Comparison of ENCODE assay signal across 20 cellular contexts in genomic region chr15:40981186-40981585, GRCh38. TPM values are rescaled to one million over a fixed set of nuclear protein-coding genes. Genes with fewer than 3 reads are reported as not detected.
DNase-seq lines count a peak whose midpoint lies in the region; ATAC-seq and TF ChIP-seq lines count a peak whose summit lies in the region.
"Had no signal": no experiment of that assay in that cellular context is flagged by ENCODE, and none has a peak within 500 bp of the region (broad histone marks: within the 10 kb centered on the region; RNA-seq: fewer than 3 reads in every experiment).

No MANE protein-coding gene starts in this region.

- CTCF ChIA-PET in CD8-positive, alpha-beta T cell (lab: Charles Lee), result interaction anchor here (0.8 to 0.9 kb wide), 2 partner anchors 37 to 39 kb away, joined by 3 to 4 read pairs; no protein-coding TSS in a partner anchor

- WGBS in GM23248 (ENCODE audit: low coverage in 1 of 2, low lambda C conversion rate in 2 of 2, missing lambda C conversion rate in 2 of 2), 2 experiments, result 42 to 57% methylated on average over 3 of the region's 3 CpGs
- 92% methylated on average over 3 of the region's 3 CpGs for WGBS in smooth muscle cell (ENCODE audit: low lambda C conversion rate)

- H3F3A ChIP-seq in GM23248 (ENCODE audit: insufficient read depth), result peaks cover 36% of the 10 kb centered on the region
- H3F3A ChIP-seq in smooth muscle cell (ENCODE audit: low read depth), result no peaks in the 10 kb centered on the region

- H3K9ac ChIP-seq in GM23248 (no peak overlapping the region), smooth muscle cell (ENCODE audit: low read depth) (no peak overlapping the region)
- H3K9ac ChIP-seq: BLaER1 had no signal

- H3K9me3 ChIP-seq in CD8-positive, alpha-beta T cell (ENCODE audit: low read length), result no peaks in the 10 kb centered on the region
- H3K9me3 ChIP-seq in GM23248 (ENCODE audit: low read depth), result no peaks in the 10 kb centered on the region
- H3K9me3 ChIP-seq in ascending aorta, result no peaks in the 10 kb centered on the region
- no peaks in the 10 kb centered on the region for H3K9me3 ChIP-seq in smooth muscle cell (replicated peaks; ENCODE audit: low read depth)
- H3K9me3 ChIP-seq: BLaER1, Peyer's patch, SJCRH30 had no signal

- no peak overlapping the region for H3K4me3 Mint-ChIP-seq in CD8-positive, alpha-beta T cell
- H3K4me3 Mint-ChIP-seq: CD4-positive, alpha-beta memory T cell; IgD-negative memory B cell had no signal

- H3K79me2 ChIP-seq in GM23248 (ENCODE audit: insufficient read depth) (no peaks in the 10 kb centered on the region), smooth muscle cell (ENCODE audit: low read depth) (no peaks in the 10 kb centered on the region)

- H3K36me3 Mint-ChIP-seq in CD8-positive, alpha-beta T cell, result peaks cover 96% of the 10 kb centered on the region

- H3K9me3 Mint-ChIP-seq in CD8-positive, alpha-beta T cell, result no peaks in the 10 kb centered on the region
- H3K9me3 Mint-ChIP-seq: IgD-negative memory B cell had no signal

- intact Hi-C loops in CD8-positive, alpha-beta T cell (cut with DNase I, micrococcal nuclease), result no loop called here
- intact Hi-C loops in ascending aorta (cut with DNase I), result no loop called here

- in situ Hi-C loops in GM23248 (cut with MboI), result no loop called here

- TF ChIP-seq CTCF in CD8-positive, alpha-beta T cell (IDR thresholded peaks at IDR 0.05), result no peak
- TF ChIP-seq CTCF in ascending aorta (IDR thresholded peaks at IDR 0.05), result no peak
- no peak for TF ChIP-seq CTCF in omental fat pad (IDR thresholded peaks at IDR 0.05)
- TF ChIP-seq CTCF in smooth muscle cell (IDR thresholded peaks at IDR 0.05; ENCODE audit: borderline replicate concordance, insufficient read depth, poor library complexity, severe bottlenecking), result no peak

- POLR2A ChIA-PET in CD8-positive, alpha-beta T cell (lab: Charles Lee), result no interaction called here

- H3K4me3 ChIP-seq in CD8-positive, alpha-beta T cell (ENCODE audit: low read depth, low read length), result no peak overlapping the region
- H3K4me3 ChIP-seq in GM23248 (no peak overlapping the region), ascending aorta (no peak overlapping the region), smooth muscle cell (no peak overlapping the region)
- H3K4me3 ChIP-seq: BLaER1, Peyer's patch, SJCRH30 had no signal

- peak overlapping the region; percentile 10 for H3K27ac Mint-ChIP-seq in CD8-positive, alpha-beta T cell
- H3K27ac Mint-ChIP-seq: IgD-negative memory B cell had no signal

- H2AFZ ChIP-seq in GM23248 (no peak overlapping the region), smooth muscle cell (ENCODE audit: low read depth) (no peak overlapping the region)

- no peak for DNase-seq in CD8-positive, alpha-beta T cell
- DNase-seq in GM23248 (peak; percentile 21), ascending aorta (ENCODE audit: low spot score in 2 of 2) (no peak), omental fat pad (ENCODE audit: low spot score) (no peak), smooth muscle cell (lab: John Stamatoyannopoulos, UW; ENCODE audit: unreplicated experiment) (no peak), NCI-H526 treated with DMSO at 0.1 percent for 48 hours (lab: John Stamatoyannopoulos, UW) (no peak)
- DNase-seq in activated CD4-positive, alpha-beta T cell treated with anti-CD3 and anti-CD28 coated beads for 48 hours, result no peak
- DNase-seq: CD4-positive, alpha-beta memory T cell; NCI-H1105; NCI-H146; NCI-H2029 treated with DMSO at 0.1 percent for 48 hours; NCI-H2171; NCI-H345; NCI-H524; NCI-H82; Peyer's patch; SJCRH30 had no signal

- H3K27ac ChIP-seq in CD8-positive, alpha-beta T cell (ENCODE audit: low read depth, low read length), result no peak overlapping the region
- 0 out of 2 replicates have a peak overlapping the region, but pooled peaks have one; percentile 12 for H3K27ac ChIP-seq in GM23248
- peak overlapping the region; percentile 82 to 94 for H3K27ac ChIP-seq in ascending aorta
- H3K27ac ChIP-seq in smooth muscle cell (ENCODE audit: low read depth), result no peak overlapping the region
- H3K27ac ChIP-seq: BLaER1, Peyer's patch, SJCRH30 had no signal

- H3K4me2 ChIP-seq in GM23248 (ENCODE audit: unreplicated experiment), result no peak overlapping the region
- H3K4me2 ChIP-seq in smooth muscle cell, result no peak overlapping the region
- H3K4me2 ChIP-seq: BLaER1 had no signal

- H3K36me3 ChIP-seq in CD8-positive, alpha-beta T cell (ENCODE audit: insufficient read depth, low read length), result peaks cover 71% of the 10 kb centered on the region
- H3K36me3 ChIP-seq in GM23248 (ENCODE audit: low read depth) (peaks cover 51% of the 10 kb centered on the region; the same call in 1 of the 2 replicates), ascending aorta (peaks cover 46 to 52% of the 10 kb centered on the region in 2 donors), smooth muscle cell (ENCODE audit: low read depth) (peaks cover 12% of the 10 kb centered on the region)

- no peaks in the 10 kb centered on the region for H3K27me3 ChIP-seq in CD8-positive, alpha-beta T cell (ENCODE audit: insufficient read depth, low read length)
- H3K27me3 ChIP-seq in GM23248 (replicated peaks; ENCODE audit: insufficient read depth) (no peaks in the 10 kb centered on the region), ascending aorta (no peaks in the 10 kb centered on the region), smooth muscle cell (ENCODE audit: low read depth) (no peaks in the 10 kb centered on the region)
- H3K27me3 ChIP-seq: BLaER1, Peyer's patch, SJCRH30 had no signal

- no peaks in the 10 kb centered on the region for H3K4me1 ChIP-seq in CD8-positive, alpha-beta T cell (ENCODE audit: insufficient read depth, low read length)
- peaks cover 53% of the 10 kb centered on the region for H3K4me1 ChIP-seq in GM23248 (ENCODE audit: insufficient read depth)
- H3K4me1 ChIP-seq in ascending aorta, result peaks cover 17 to 48% of the 10 kb centered on the region in 2 donors
- H3K4me1 ChIP-seq in smooth muscle cell (ENCODE audit: low read depth), result no peaks in the 10 kb centered on the region
- H3K4me1 ChIP-seq: Peyer's patch had no signal

- no peaks in the 10 kb centered on the region for H3K4me1 Mint-ChIP-seq in CD8-positive, alpha-beta T cell (ENCODE audit: low read depth)
- H3K4me1 Mint-ChIP-seq: CD4-positive, alpha-beta memory T cell; IgD-negative memory B cell had no signal

- no peaks in the 10 kb centered on the region for H4K20me1 ChIP-seq in GM23248 (ENCODE audit: insufficient read depth)
- H4K20me1 ChIP-seq in smooth muscle cell (ENCODE audit: low read depth), result no peaks in the 10 kb centered on the region
- H4K20me1 ChIP-seq: BLaER1 had no signal

- H3K9me2 ChIP-seq in GM23248 (ENCODE audit: insufficient read depth), result no peaks in the 10 kb centered on the region

- no peaks in the 10 kb centered on the region for H3K27me3 Mint-ChIP-seq in CD8-positive, alpha-beta T cell (ENCODE audit: low read depth)
- H3K27me3 Mint-ChIP-seq: CD4-positive, alpha-beta memory T cell; IgD-negative memory B cell had no signal

- ATAC-seq in CD8-positive, alpha-beta T cell, result no peak
- ATAC-seq in omental fat pad (ENCODE audit: low FRiP score), result peak; percentile 33

RNA-seq across cellular contexts. Expression of gene CHAC1, which starts 27.9 kb away (rescaled TPM):
- under 1 TPM; 0.22 to 0.69 TPM for total RNA-seq in CD8-positive, alpha-beta T cell
- 65.8 and 74.4 TPM in 2 replicates for total RNA-seq in GM23248 (2014; rRNA removed; shearing (Covaris generic))
- polyA plus RNA-seq in GM23248 (2016; fragmentation: Nextera tagmentation; extraction: Ambion mirVana) (43.8 and 47.2 TPM in 2 replicates), smooth muscle cell (31.5 and 33.6 TPM in 2 replicates)
- total RNA-seq in ascending aorta (28.5 TPM), omental fat pad (10 to 100 TPM in 2 of 4 donors, 1 to 10 TPM in 1, under 1 TPM in 1; 0.63 to 63.6 (median 13.4) TPM), smooth muscle cell (25.2 and 29.6 TPM in 2 replicates)

RNA-seq across cellular contexts. Expression of gene DLL4, which starts 52.0 kb away (rescaled TPM):
- under 1 TPM; 0.08 TPM for total RNA-seq in CD8-positive, alpha-beta T cell
- total RNA-seq in GM23248 (2014; rRNA removed; shearing (Covaris generic)), result not detected in 2 replicates
- polyA plus RNA-seq in GM23248 (2016; fragmentation: Nextera tagmentation; extraction: Ambion mirVana) (not detected in 2 replicates), smooth muscle cell (0.37 TPM in 1 of 2 replicates, not detected in the other)
- total RNA-seq in ascending aorta (30.2 TPM), omental fat pad (10 to 100 TPM in 2 of 4 donors, 1 to 10 TPM in 2; 5.8 to 27.6 (median 10.1) TPM), smooth muscle cell (0.04 TPM in 1 of 2 replicates, not detected in the other)
- total RNA-seq: CD4-positive, alpha-beta memory T cell; Daoy had no signal
- polyA plus RNA-seq: CD4-positive, alpha-beta memory T cell; IgD-negative memory B cell had no signal

Comparison
In these comparisons a context has a peak if more than half of its experiments do, and no peak if none do; other contexts are left out.
1. H3K27ac ChIP-seq: peak in GM23248 (single experiment) and ascending aorta (2 of 2); none in CD8-positive, alpha-beta T cell (single experiment) and smooth muscle cell (single experiment).